ENCODE assay signal across 1 cellular context in genomic region chr12:21987786-21988185, GRCh38.
TF ChIP-seq lines count a peak whose summit lies in the region.

No MANE protein-coding gene starts in this region.

TF ChIP-seq in H1, 55 proteins besides CTCF, POLR2A, EP300 and RAD21:
- TF ChIP-seq BRCA1 (IDR thresholded peaks at IDR 0.05; ENCODE audit: low read depth, low read length) = no peak
- TF ChIP-seq ZNF274 (IDR thresholded peaks at IDR 0.05; ENCODE audit: borderline replicate concordance, extremely low read depth, low read length) = no peak
- no peak for TF ChIP-seq RBBP5 (IDR thresholded peaks at IDR 0.05; ENCODE audit: borderline replicate concordance, low read depth, low read length)
- TF ChIP-seq CHD2 (IDR thresholded peaks at IDR 0.05; ENCODE audit: low read length) = no peak
- no peak for TF ChIP-seq GTF2F1 (IDR thresholded peaks at IDR 0.05; ENCODE audit: borderline replicate concordance, low read depth, low read length)
- TF ChIP-seq TCF12 (IDR thresholded peaks at IDR 0.05; ENCODE audit: low read depth, low read length) = no peak
- TF ChIP-seq CEBPB (IDR thresholded peaks at IDR 0.05; ENCODE audit: low read depth, low read length) = no peak
- TF ChIP-seq USF2 (IDR thresholded peaks at IDR 0.05; ENCODE audit: low read length) = no peak
- TF ChIP-seq SIX5 (IDR thresholded peaks at IDR 0.05; ENCODE audit: low read depth, low read length) = no peak
- TF ChIP-seq SUZ12 (IDR thresholded peaks at IDR 0.05; ENCODE audit: low read length) = no peak
- TF ChIP-seq FOSL1 (IDR thresholded peaks at IDR 0.05; ENCODE audit: insufficient read depth, low read depth, low read length) = no peak
- no peak for TF ChIP-seq CREB1 (IDR thresholded peaks at IDR 0.05)
TF ChIP-seq in H1: peak in this region for 0.
